Comparison of ENCODE assay signal across 8 cellular contexts in the genomic region with DNA sequence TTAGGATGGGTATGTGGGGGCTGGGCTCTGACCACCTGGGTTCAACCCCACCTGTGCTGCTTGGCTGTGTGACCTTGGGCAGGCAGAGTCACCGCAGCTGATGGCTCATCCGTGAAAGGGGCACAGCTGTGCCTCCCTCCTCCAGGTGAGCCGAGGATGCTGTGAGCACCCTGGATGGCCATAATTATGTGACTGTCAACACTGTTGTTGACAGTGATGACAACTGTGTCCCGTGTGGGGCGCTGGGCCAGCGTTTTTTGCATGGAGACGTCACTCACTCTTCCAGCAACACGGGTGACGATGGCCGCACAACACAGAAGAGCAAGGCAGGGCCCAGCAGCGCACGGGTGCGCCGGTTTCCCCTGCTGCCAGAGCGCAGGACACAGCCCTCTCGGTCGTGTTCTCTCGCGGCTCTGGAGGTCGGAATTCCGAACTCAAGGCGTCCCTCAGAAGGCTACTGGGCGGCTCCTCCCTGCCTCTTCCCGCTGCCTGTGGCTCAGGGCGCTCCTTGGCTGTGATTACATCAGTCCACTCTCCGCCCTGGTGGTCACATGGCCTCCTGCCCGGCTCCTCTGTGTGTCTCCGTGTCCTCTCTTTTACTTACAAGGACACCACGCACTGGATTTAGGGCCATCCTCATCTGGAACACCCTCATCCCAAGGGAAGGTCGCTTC. TPM values are rescaled to one million over a fixed set of nuclear protein-coding genes. Genes with fewer than 3 reads are reported as not detected.
DNase-seq lines count a peak whose midpoint lies in the region; ATAC-seq lines count a peak whose summit lies in the region.

No MANE protein-coding gene starts in this region.

- DNase-seq in NOMO-1 (lab: John Stamatoyannopoulos, UW; ENCODE audit: unreplicated experiment in 2 of 2) (peak; percentile 16 to 46), NOMO-1 treated with dmso at 0.1 percent for 144 hours (lab: John Stamatoyannopoulos, UW; ENCODE audit: unreplicated experiment) (no peak), immature natural killer cell (no peak), KBM-7 (no peak), NCI-H446 (lab: John Stamatoyannopoulos, UW) (no peak)
- DNase-seq in activated effector memory CD4-positive, alpha-beta T cell treated with Interleukin-2 at 50 U/mL for 16 hours: peak; percentile 31

- H3K4me1 Mint-ChIP-seq in immature natural killer cell: peaks cover 44 to 46% of the 10 kb centered on the region in 2 donors
- peaks cover 93% of the 10 kb centered on the region for H3K4me1 Mint-ChIP-seq in stimulated activated memory B cell treated with anti-CD40 and anti-IgM and Interleukin-4, amounts not matched to agents 10 μg/mL and 1 μg/mL and 100 μg/mL, for 72 hours

- H3K36me3 Mint-ChIP-seq in immature natural killer cell: no peaks in the 10 kb centered on the region
- H3K36me3 Mint-ChIP-seq in stimulated activated memory B cell treated with anti-CD40 and anti-IgM and Interleukin-4, amounts not matched to agents 10 μg/mL and 1 μg/mL and 100 μg/mL, for 72 hours: peaks cover 26% of the 10 kb centered on the region

- H3K9me3 Mint-ChIP-seq in immature natural killer cell: no peaks in the 10 kb centered on the region
- no peaks in the 10 kb centered on the region for H3K9me3 Mint-ChIP-seq in stimulated activated memory B cell treated with anti-CD40 and anti-IgM and Interleukin-4, amounts not matched to agents 10 μg/mL and 1 μg/mL and 100 μg/mL, for 72 hours

- ATAC-seq in stimulated activated memory B cell treated with anti-CD40 and anti-IgM and Interleukin-4, amounts not matched to agents 10 μg/mL and 1 μg/mL and 100 μg/mL, for 72 hours: peak; percentile 32
- no peak for ATAC-seq in GM21737 (IDR thresholded peaks at IDR 0.05; ENCODE audit: unreplicated experiment)

- in situ Hi-C loops in KBM-7 (cut with MboI; ENCODE audit: low pct_unique_long_range_greater_than_20kb, low sequenced_read_pairs): no loop called here

- H3K4me3 Mint-ChIP-seq in immature natural killer cell: peak overlapping the region; percentile 92 to 97 (median 96)
- H3K4me3 Mint-ChIP-seq in stimulated activated memory B cell treated with anti-CD40 and anti-IgM and Interleukin-4, amounts not matched to agents 10 μg/mL and 1 μg/mL and 100 μg/mL, for 72 hours: peak overlapping the region; percentile 98

- H3K27ac Mint-ChIP-seq in immature natural killer cell: peak overlapping the region in 5 of 6 donors; percentile 67 to 92 (median 84)
- peak overlapping the region; percentile 98 for H3K27ac Mint-ChIP-seq in stimulated activated memory B cell treated with anti-CD40 and anti-IgM and Interleukin-4, amounts not matched to agents 10 μg/mL and 1 μg/mL and 100 μg/mL, for 72 hours

- H3K27me3 Mint-ChIP-seq in immature natural killer cell (ENCODE audit: low read depth in 3 of 3): peaks cover 0 to 7% (median 6%) of the 10 kb centered on the region in 3 donors
- H3K27me3 Mint-ChIP-seq in stimulated activated memory B cell treated with anti-CD40 and anti-IgM and Interleukin-4, amounts not matched to agents 10 μg/mL and 1 μg/mL and 100 μg/mL, for 72 hours: no peaks in the 10 kb centered on the region

RNA-seq across cellular contexts. Expression of gene SH3TC1, which starts 1.3 kb away (rescaled TPM):
- 10 to 100 TPM in 1 of 3 donors, 1 to 10 TPM in 2; 3.4 to 18.1 (median 4.2) TPM for polyA plus RNA-seq in immature natural killer cell

RNA-seq across cellular contexts. Expression of gene ABLIM2, which starts 41.8 kb away (rescaled TPM):
- 1 to 10 TPM in 1 of 3 donors, under 1 TPM in 2; 0.27 to 4.1 (median 0.43) TPM for polyA plus RNA-seq in immature natural killer cell

Comparison
In these comparisons a context has a peak if more than half of its experiments do, and no peak if none do; other contexts are left out.
1. DNase-seq: peak in NOMO-1 (2 of 2) and activated effector memory CD4-positive, alpha-beta T cell treated with Interleukin-2 at 50 U/mL for 16 hours (single experiment); none in NOMO-1 treated with dmso at 0.1 percent for 144 hours (single experiment), immature natural killer cell (0 of 3), KBM-7 (single experiment) and NCI-H446 (0 of 2).